26 cellular contexts compared by ENCODE assay signal in genomic region chr3:38878650-38879049, GRCh38.
"Had no signal": no experiment of that assay in that cellular context is flagged by ENCODE, and none has a peak within 500 bp of the region (broad histone marks: within the 10 kb centered on the region; RNA-seq: fewer than 3 reads in every experiment).

No MANE protein-coding gene starts in this region.

- H3K36me3 Mint-ChIP-seq: activated naive CD8-positive, alpha-beta T cell; T-cell had no signal

- H3K4me1 Mint-ChIP-seq: activated B cell treated with CpG ODN at 0.5 μM for 24 hours; activated T-helper 17 cell treated with anti-CD3 and anti-CD28 coated beads, Interleukin-2, amount 50 U/mL, for 72 hours; T-cell had no signal

- H3K9me3 Mint-ChIP-seq: activated B cell treated with CpG ODN at 0.5 μM for 24 hours; activated CD8-positive, alpha-beta T cell treated with anti-CD3 and anti-CD28 coated beads for 36 hours; activated T-cell treated with anti-CD3 and anti-CD28 coated beads, Interleukin-2, amount 50 U/mL, for 4 hours; activated T-helper 17 cell treated with anti-CD3 and anti-CD28 coated beads, Interleukin-2, amount 50 U/mL, for 72 hours; T-helper 1 cell treated with Interleukin-12 subunit alpha and Interleukin-12 subunit beta and Interleukin-4 antibody, amounts not matched to agents 30 μg/mL and 1 μg/mL, for 36 hours; T-helper 2 cell treated with Interferon-gamma antibody and Interleukin-4, amounts not matched to agents 5 μg/mL and 100 μg/mL, for 36 hours had no signal

- H3K4me3 Mint-ChIP-seq: activated B cell treated with CpG ODN at 0.5 μM for 24 hours; activated CD8-positive, alpha-beta T cell treated with anti-CD3 and anti-CD28 coated beads for 36 hours; activated naive CD8-positive, alpha-beta T cell; activated T-cell treated with anti-CD3 and anti-CD28 coated beads, Interleukin-2, amount 50 U/mL, for 4 hours; activated T-helper 17 cell treated with anti-CD3 and anti-CD28 coated beads, Interleukin-2, amount 50 U/mL, for 72 hours; T-cell; T-helper 1 cell treated with Interleukin-12 subunit alpha and Interleukin-12 subunit beta and Interleukin-4 antibody, amounts not matched to agents 30 μg/mL and 1 μg/mL, for 36 hours; T-helper 2 cell treated with Interferon-gamma antibody and Interleukin-4, amounts not matched to agents 5 μg/mL and 100 μg/mL, for 36 hours had no signal

- ATAC-seq: activated CD4-positive, CD25-positive, alpha-beta regulatory T cell treated with anti-CD3 and anti-CD28 coated beads, Interleukin-2, amount 50 U/mL, for 24 hours; activated CD8-positive, alpha-beta T cell treated with anti-CD3 and anti-CD28 coated beads for 36 hours; activated T-cell treated with anti-CD3 and anti-CD28 coated beads, Interleukin-2, amount 50 U/mL, for 4 hours; activated T-helper 17 cell treated with anti-CD3 and anti-CD28 coated beads, Interleukin-2, amount 50 U/mL, for 72 hours; T-cell had no signal

- DNase-seq: activated B cell treated with CpG ODN at 0.5 μM for 24 hours; activated CD4-positive, alpha-beta T cell treated with anti-CD3 and anti-CD28 coated beads for 48 hours; activated CD4-positive, alpha-beta T cell treated with anti-CD3 and anti-CD28 coated beads, Interleukin-2, amount 50 U/mL, for 1 hour; activated CD4-positive, alpha-beta T cell treated with anti-CD3 and anti-CD28 coated beads, Interleukin-2, amount 50 U/mL, for 48 hours; activated CD8-positive, alpha-beta memory T cell treated with anti-CD3 and anti-CD28 coated beads for 24 hours; activated CD8-positive, alpha-beta T cell treated with anti-CD3 and anti-CD28 coated beads for 36 hours; activated effector memory CD4-positive, alpha-beta T cell treated with Interleukin-2 at 50 U/mL for 16 hours; activated gamma-delta T cell treated with Interleukin-2 at 50 U/mL for 16 hours; activated naive CD4-positive, alpha-beta T cell treated with anti-CD3 and anti-CD28 coated beads, Interleukin-2, amount 50 U/mL, for 16 hours; activated naive CD4-positive, alpha-beta T cell treated with Interleukin-2 at 50 U/mL for 16 hours; activated T-cell treated with anti-CD3 and anti-CD28 coated beads, Interleukin-2, amount 50 U/mL, for 4 hours; amniotic stem cell; anterior cingulate cortex; caudate nucleus; effector CD8-positive, alpha-beta T cell; esophagus squamous epithelium; foreskin melanocyte; head of caudate nucleus; T-cell; T1000; WERI-Rb-1 had no signal

- H3K27ac Mint-ChIP-seq: activated B cell treated with CpG ODN at 0.5 μM for 24 hours; activated CD8-positive, alpha-beta T cell treated with anti-CD3 and anti-CD28 coated beads for 36 hours; activated naive CD8-positive, alpha-beta T cell; activated T-helper 17 cell treated with anti-CD3 and anti-CD28 coated beads, Interleukin-2, amount 50 U/mL, for 72 hours; T-cell; T-helper 1 cell treated with Interleukin-12 subunit alpha and Interleukin-12 subunit beta and Interleukin-4 antibody, amounts not matched to agents 30 μg/mL and 1 μg/mL, for 36 hours; T-helper 2 cell treated with Interferon-gamma antibody and Interleukin-4, amounts not matched to agents 5 μg/mL and 100 μg/mL, for 36 hours had no signal

- H3K27me3 Mint-ChIP-seq: activated CD8-positive, alpha-beta T cell treated with anti-CD3 and anti-CD28 coated beads for 36 hours; activated naive CD8-positive, alpha-beta T cell had no signal
